ENCODE assay signal across 9 cellular contexts in genomic region chr6:126180585-126180984, GRCh38.
DNase-seq lines count a peak whose midpoint lies in the region; ATAC-seq, FAIRE-seq and TF ChIP-seq lines count a peak whose summit lies in the region.
"Had no signal": no experiment of that assay in that cellular context is flagged by ENCODE, and none has a peak within 500 bp of the region (broad histone marks: within the 10 kb centered on the region; RNA-seq: fewer than 3 reads in every experiment).

No MANE protein-coding gene starts in this region.

- H3K27me3 ChIP-seq in endothelial cell of umbilical vein (ENCODE audit: control insufficient read depth in 2 of 2, insufficient read depth in 2 of 2, low read length in 2 of 2): no peaks in the 10 kb centered on the region

- no peak overlapping the region for H3K27ac ChIP-seq in endothelial cell of umbilical vein (ENCODE audit: insufficient read depth, low read depth, low read length)

- H3K4me1 ChIP-seq in endothelial cell of umbilical vein (ENCODE audit: control insufficient read depth, extremely low read depth, insufficient read depth, low read length): no peaks in the 10 kb centered on the region

- peak; percentile 47 for DNase-seq in stimulated activated CD4-positive, alpha-beta T cell treated with anti-CD3 and anti-CD28 coated beads, Interleukin-15, amount 100 ng/mL, for 24 hours
- no peak for DNase-seq in stimulated activated CD4-positive, alpha-beta T cell treated with anti-CD3 and anti-CD28 coated beads, Interleukin-4, amount 100 ng/mL, for 1 hour
- DNase-seq in Kasumi-1 (lab: John Stamatoyannopoulos, UW) (peak; percentile 42 to 44), endothelial cell of umbilical vein (ENCODE audit: low read depth, low spot score) (peak; percentile 54), 8988T (no peak), GM10248 (ENCODE audit: extremely low spot score) (no peak)
- DNase-seq: NCI-H2081 had no signal

- H3K9me3 ChIP-seq in endothelial cell of umbilical vein (replicated peaks; ENCODE audit: control insufficient read depth, insufficient read depth, low read length): no peaks in the 10 kb centered on the region

- H4K20me1 ChIP-seq in endothelial cell of umbilical vein (replicated peaks; ENCODE audit: control insufficient read depth, extremely low read depth, insufficient read depth, low read length): no peaks in the 10 kb centered on the region

- H2AFZ ChIP-seq in endothelial cell of umbilical vein (ENCODE audit: low read depth, low read length): no peak overlapping the region

- intact Hi-C loops in endothelial cell of umbilical vein (cut with micrococcal nuclease): no loop called here

- H3K9ac ChIP-seq in endothelial cell of umbilical vein (replicated peaks; ENCODE audit: extremely low read depth, insufficient read depth, low read length): no peak overlapping the region

- H3K4me3 ChIP-seq in endothelial cell of umbilical vein (replicated peaks in 1 of 3; ENCODE audit: insufficient read depth in 1 of 3, low read depth in 1 of 3, low read length in 3 of 3): no peak overlapping the region

- no peaks in the 10 kb centered on the region for H3K79me2 ChIP-seq in endothelial cell of umbilical vein (ENCODE audit: control insufficient read depth, insufficient read depth, low read length)

- no peaks in the 10 kb centered on the region for H3K36me3 ChIP-seq in endothelial cell of umbilical vein (ENCODE audit: control insufficient read depth in 2 of 2, extremely low read depth in 1 of 2, insufficient read depth in 2 of 2, low read length in 2 of 2)

- no TSS peak for BruUV-seq in endothelial cell of umbilical vein (replicated peaks; lab: Mats Ljungman, UMichigan)

- no peak for TF ChIP-seq POLR2A in endothelial cell of umbilical vein (IDR thresholded peaks at IDR 0.05; ENCODE audit: low read depth, low read length)

- H3K9me1 ChIP-seq in endothelial cell of umbilical vein (replicated peaks; ENCODE audit: control insufficient read depth, extremely low read depth, insufficient read depth, low read length): no peaks in the 10 kb centered on the region

- TF ChIP-seq CTCF in endothelial cell of umbilical vein (IDR thresholded peaks at IDR 0.05; ENCODE audit: extremely low read depth in 1 of 2, insufficient read depth in 1 of 2, low read depth in 1 of 2, low read length in 2 of 2): no peak
- TF ChIP-seq CTCF in GM10248 (IDR thresholded peaks at IDR 0.05; ENCODE audit: control extremely low read depth, extremely low read depth, low read depth, missing control alignments): no peak

- FAIRE-seq in endothelial cell of umbilical vein (lab: Jason Lieb, UNC): peak; percentile 52

- CTCF ChIA-PET in endothelial cell of umbilical vein (lab: Charles Lee) (no interaction called here), GM10248 (lab: Yijun Ruan, JAX) (no interaction called here)

- POLR2A ChIA-PET in endothelial cell of umbilical vein (lab: Charles Lee): no interaction called here
- POLR2A ChIA-PET in GM10248 (lab: Yijun Ruan, JAX): no interaction called here

- H3K4me2 ChIP-seq in endothelial cell of umbilical vein (ENCODE audit: insufficient read depth, low read length): no peak overlapping the region

- ATAC-seq in GM18502 (IDR thresholded peaks at IDR 0.05; ENCODE audit: poor library complexity, unreplicated experiment) (no peak), HG03571 (IDR thresholded peaks at IDR 0.05; ENCODE audit: unreplicated experiment) (no peak)

- dilution Hi-C loops in endothelial cell of umbilical vein (cut with MboI; ENCODE audit: extremely low pct_ligation_motif_present, low sequenced_read_pairs): no loop called here

TF ChIP-seq in endothelial cell of umbilical vein, 7 proteins besides CTCF, POLR2A, EP300 and RAD21:
- no peak for TF ChIP-seq MAX (IDR thresholded peaks at IDR 0.05; ENCODE audit: insufficient read depth, insufficient read length)
- TF ChIP-seq POLR2AphosphoS5 (IDR thresholded peaks at IDR 0.05; ENCODE audit: insufficient read depth, low read depth, low read length): no peak
- TF ChIP-seq MYC (IDR thresholded peaks at IDR 0.05; ENCODE audit: low read depth, low read length): no peak
- TF ChIP-seq EZH2 (IDR thresholded peaks at IDR 0.05; ENCODE audit: borderline replicate concordance, low read depth, low read length, severe bottlenecking): no peak
- peak; percentile 35 for TF ChIP-seq JUN (IDR thresholded peaks at IDR 0.05; ENCODE audit: borderline replicate concordance, insufficient read depth, insufficient read length, low read depth)
- no peak for TF ChIP-seq GATA2 (IDR thresholded peaks at IDR 0.05; ENCODE audit: insufficient read depth, insufficient read length, low read depth, low read length)
- peak; percentile 89 for TF ChIP-seq FOS (IDR thresholded peaks at IDR 0.05; ENCODE audit: borderline replicate concordance, insufficient read depth, low read length)

Comparison
In these comparisons a context has a peak if more than half of its experiments do, and no peak if none do; other contexts are left out.
1. DNase-seq: peak in stimulated activated CD4-positive, alpha-beta T cell treated with anti-CD3 and anti-CD28 coated beads, Interleukin-15, amount 100 ng/mL, for 24 hours (single experiment), Kasumi-1 (2 of 2) and endothelial cell of umbilical vein (single experiment); none in stimulated activated CD4-positive, alpha-beta T cell treated with anti-CD3 and anti-CD28 coated beads, Interleukin-4, amount 100 ng/mL, for 1 hour (single experiment), 8988T (single experiment) and GM10248 (single experiment).